ENCODE assay signal across 8 cellular contexts in the genomic region with DNA sequence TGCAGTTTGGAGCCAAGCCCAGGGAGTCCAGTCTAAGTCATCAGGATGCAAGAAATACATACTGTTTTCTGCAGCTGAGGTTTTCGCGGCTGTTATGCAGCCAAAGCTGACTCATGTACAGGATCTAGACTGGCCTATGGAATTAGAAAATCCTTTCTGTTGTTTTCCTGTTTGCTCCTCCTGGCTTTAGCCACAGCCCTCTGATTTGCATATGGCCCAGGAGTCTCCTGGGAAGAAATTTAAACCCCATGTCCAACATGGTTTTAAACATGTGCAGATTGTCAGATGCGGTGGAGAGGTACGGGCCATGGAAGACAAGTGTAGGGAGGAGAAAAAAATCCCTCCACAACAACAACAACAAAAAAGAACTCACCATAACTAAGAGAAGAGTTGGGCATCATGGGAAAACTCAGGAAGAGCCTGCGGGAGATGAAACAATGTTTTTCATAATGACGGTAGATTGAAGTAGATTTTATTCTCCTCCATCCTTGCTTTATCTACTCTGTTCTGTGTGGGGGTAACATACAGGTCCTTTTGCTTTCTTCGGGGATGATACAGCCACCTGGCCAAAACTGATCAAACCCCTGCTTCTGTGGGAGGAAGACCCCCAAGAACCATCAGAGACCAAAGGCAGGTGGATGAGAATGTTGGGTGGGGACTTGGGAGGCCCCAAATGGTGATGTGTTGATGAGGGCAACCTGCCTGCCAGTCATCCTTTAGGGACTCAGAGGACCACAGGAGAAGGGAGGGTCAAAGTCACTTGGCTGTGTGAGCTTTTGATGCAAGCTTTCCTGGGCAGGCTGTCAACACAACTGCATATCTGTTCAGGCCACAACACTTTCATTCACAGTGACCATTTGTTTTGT. TPM values are rescaled to one million over a fixed set of nuclear protein-coding genes. Genes with fewer than 3 reads are reported as not detected.
DNase-seq lines count a peak whose midpoint lies in the region; FAIRE-seq and TF ChIP-seq lines count a peak whose summit lies in the region.

No MANE protein-coding gene starts in this region.

- peaks cover 0 to 10% (median 0%) of the 10 kb centered on the region in 4 donors for H3K4me1 ChIP-seq in transverse colon

- peak; percentile 86 for DNase-seq in COLO829 (ENCODE audit: low spot score)
- peak; percentile 72 for DNase-seq in HK-2 (ENCODE audit: unreplicated experiment)
- no peak for DNase-seq in activated T-helper 2 cell treated with anti-CD3 and anti-CD28 coated beads, Interferon-gamma antibody, Interleukin-2, Interleukin-4, amounts not matched to agents 10 μg/mL and 5 μg/mL and 100 μg/mL, durations not matched to agents 14 hours and 24 hours and 36 hours (ENCODE audit: low spot score)
- DNase-seq in iris pigment epithelial cell (ENCODE audit: low read depth): peak; percentile 96
- DNase-seq in DMS114 treated with DMSO at 0.1 percent for 48 hours (lab: John Stamatoyannopoulos, UW; ENCODE audit: unreplicated experiment): no peak
- no peak for DNase-seq in GM19239 (ENCODE audit: insufficient read length, low spot score)
- no peak for DNase-seq in transverse colon
- no peak for DNase-seq in SKM-1 (lab: John Stamatoyannopoulos, UW; ENCODE audit: unreplicated experiment)

- intact Hi-C loops in activated T-helper 2 cell treated with anti-CD3 and anti-CD28 coated beads, Interferon-gamma antibody, Interleukin-2, Interleukin-4, amounts not matched to agents 10 μg/mL and 5 μg/mL and 100 μg/mL, durations not matched to agents 14 hours and 24 hours and 36 hours (cut with micrococcal nuclease): no loop called here
- intact Hi-C loops in transverse colon (cut with DNase I; ENCODE audit: low total_unique reads): no loop called here

- no peak for FAIRE-seq in GM19239 (lab: Jason Lieb, UNC)

- peaks cover 9% of the 10 kb centered on the region for H3K27me3 ChIP-seq in transverse colon

- H3K36me3 Mint-ChIP-seq in activated T-helper 2 cell treated with anti-CD3 and anti-CD28 coated beads, Interferon-gamma antibody, Interleukin-2, Interleukin-4, amounts not matched to agents 10 μg/mL and 5 μg/mL and 100 μg/mL, durations not matched to agents 14 hours and 24 hours and 36 hours (ENCODE audit: low read depth): no peaks in the 10 kb centered on the region

- H3K4me1 Mint-ChIP-seq in activated T-helper 2 cell treated with anti-CD3 and anti-CD28 coated beads, Interferon-gamma antibody, Interleukin-2, Interleukin-4, amounts not matched to agents 10 μg/mL and 5 μg/mL and 100 μg/mL, durations not matched to agents 14 hours and 24 hours and 36 hours (ENCODE audit: low read depth): peaks cover 35% of the 10 kb centered on the region

- TF ChIP-seq POLR2A in transverse colon (IDR thresholded peaks at IDR 0.05): no peak

- no peak for TF ChIP-seq EP300 in transverse colon (IDR thresholded peaks at IDR 0.05; ENCODE audit: low read depth)

- in situ Hi-C loops in transverse colon (cut with MboI; ENCODE audit: low pct_ligation_motif_present in 1 of 4, low pct_unique_long_range_greater_than_20kb in 1 of 4, low sequenced_read_pairs in 3 of 4): loop anchor here in 3 of 4 donors (10.0 to 25.0 kb wide), 2 partner anchors 281 to 1013 kb away; no protein-coding TSS in a partner anchor

- TF ChIP-seq CTCF in transverse colon (IDR thresholded peaks at IDR 0.05): no peak

- no peaks in the 10 kb centered on the region for H3K27me3 Mint-ChIP-seq in activated T-helper 2 cell treated with anti-CD3 and anti-CD28 coated beads, Interferon-gamma antibody, Interleukin-2, Interleukin-4, amounts not matched to agents 10 μg/mL and 5 μg/mL and 100 μg/mL, durations not matched to agents 14 hours and 24 hours and 36 hours (ENCODE audit: low read depth)

- H3K9me3 ChIP-seq in transverse colon: no peaks in the 10 kb centered on the region

- no peak overlapping the region for H3K4me3 ChIP-seq in transverse colon

- WGBS in transverse colon (ENCODE audit: low coverage in 1 of 2), 2 donors: 41 to 54% methylated on average over 7 of the region's 7 CpGs

- H3K27ac ChIP-seq in transverse colon: no peak overlapping the region

- no peaks in the 10 kb centered on the region for H3K9me3 Mint-ChIP-seq in activated T-helper 2 cell treated with anti-CD3 and anti-CD28 coated beads, Interferon-gamma antibody, Interleukin-2, Interleukin-4, amounts not matched to agents 10 μg/mL and 5 μg/mL and 100 μg/mL, durations not matched to agents 14 hours and 24 hours and 36 hours

- H3K36me3 ChIP-seq in transverse colon: no peaks in the 10 kb centered on the region

- H3K27ac Mint-ChIP-seq in activated T-helper 2 cell treated with anti-CD3 and anti-CD28 coated beads, Interferon-gamma antibody, Interleukin-2, Interleukin-4, amounts not matched to agents 10 μg/mL and 5 μg/mL and 100 μg/mL, durations not matched to agents 14 hours and 24 hours and 36 hours: peak overlapping the region; percentile 51

- H3K4me3 Mint-ChIP-seq in activated T-helper 2 cell treated with anti-CD3 and anti-CD28 coated beads, Interferon-gamma antibody, Interleukin-2, Interleukin-4, amounts not matched to agents 10 μg/mL and 5 μg/mL and 100 μg/mL, durations not matched to agents 14 hours and 24 hours and 36 hours (ENCODE audit: low read depth): no peak overlapping the region

RNA-seq across cellular contexts. Expression of a gene that starts 29.8 kb away (rescaled TPM):
- total RNA-seq in activated T-helper 2 cell treated with anti-CD3 and anti-CD28 coated beads, Interferon-gamma antibody, Interleukin-2, Interleukin-4, amounts not matched to agents 10 μg/mL and 5 μg/mL and 100 μg/mL, durations not matched to agents 14 hours and 24 hours and 36 hours: 40.9 and 41.4 TPM in 2 replicates
- 10 to 100 TPM; 18.9 to 39.6 (median 22.2) TPM for total RNA-seq in transverse colon

Comparison
In these comparisons a context has a peak if more than half of its experiments do, and no peak if none do; other contexts are left out.
1. DNase-seq: peak in COLO829 (single experiment), HK-2 (single experiment) and iris pigment epithelial cell (single experiment); none in activated T-helper 2 cell treated with anti-CD3 and anti-CD28 coated beads, Interferon-gamma antibody, Interleukin-2, Interleukin-4, amounts not matched to agents 10 μg/mL and 5 μg/mL and 100 μg/mL, durations not matched to agents 14 hours and 24 hours and 36 hours (single experiment), DMS114 treated with DMSO at 0.1 percent for 48 hours (single experiment), GM19239 (single experiment), transverse colon (single experiment) and SKM-1 (single experiment).